19 cellular contexts compared by ENCODE assay signal in the genomic region with DNA sequence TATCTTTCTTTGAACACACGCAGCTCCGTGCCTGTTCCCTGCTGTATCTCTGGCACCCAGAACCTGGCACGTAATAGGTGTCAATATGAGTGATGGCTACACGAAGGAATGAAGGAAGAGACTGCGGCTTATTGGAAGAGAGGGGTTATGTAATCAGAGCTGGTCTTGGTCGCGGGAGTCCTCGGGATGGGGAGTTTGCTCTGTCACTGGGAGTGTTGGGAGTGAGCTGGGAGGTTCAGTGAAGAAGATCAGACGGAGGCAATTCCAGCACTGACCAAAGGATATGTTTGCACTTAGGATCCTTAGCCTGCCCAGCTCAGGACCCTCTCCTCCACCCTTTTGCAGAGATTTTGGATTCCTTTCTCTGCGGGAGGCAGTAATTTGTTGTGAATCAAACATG.
DNase-seq lines count a peak whose midpoint lies in the region; ATAC-seq and TF ChIP-seq lines count a peak whose summit lies in the region.
"Had no signal": no experiment of that assay in that cellular context is flagged by ENCODE, and none has a peak within 500 bp of the region (broad histone marks: within the 10 kb centered on the region; RNA-seq: fewer than 3 reads in every experiment).

No MANE protein-coding gene starts in this region.

- peaks cover 3% of the 10 kb centered on the region; the same call in 2 of the 3 replicates for H3K9me3 Mint-ChIP-seq in GM23338
- no peaks in the 10 kb centered on the region for H3K9me3 Mint-ChIP-seq in WTC11
- H3K9me3 Mint-ChIP-seq in neural progenitor cell: no peaks in the 10 kb centered on the region
- H3K9me3 Mint-ChIP-seq in activated CD4-positive, alpha-beta memory T cell treated with anti-CD3 and anti-CD28 coated beads, Interleukin-2, amount 10 ng/mL, durations not matched to agents 7 days and 5 days: no peaks in the 10 kb centered on the region
- H3K9me3 Mint-ChIP-seq: IgD-negative memory B cell had no signal

- CTCF ChIA-PET in WTC11 (lab: Charles Lee): interaction anchor here (0.8 to 2.4 kb wide), 4 partner anchors 46 to 152 kb away, joined by 3 to 9 read pairs (median 4); no protein-coding TSS in a partner anchor
- CTCF ChIA-PET in activated CD4-positive, alpha-beta memory T cell treated with anti-CD3 and anti-CD28 coated beads, Interleukin-2, amount 10 ng/mL, durations not matched to agents 7 days and 5 days (lab: Charles Lee): no interaction called here

- H2AFZ ChIP-seq in GM23338 (peak overlapping the region; percentile 80), neural progenitor cell (replicated peaks) (no peak overlapping the region)
- H2AFZ ChIP-seq: GM23248 had no signal

- DNase-seq in GM23338 (ENCODE audit: low spot score) (no peak), WTC11 (ENCODE audit: low spot score) (no peak), neural progenitor cell (ENCODE audit: low spot score) (no peak), medulla oblongata (ENCODE audit: extremely low spot score) (no peak)
- DNase-seq in activated CD4-positive, CD25-positive, alpha-beta regulatory T cell (lab: John Stamatoyannopoulos, UW): no peak
- no peak for DNase-seq in activated CD4-positive, alpha-beta memory T cell treated with anti-CD3 and anti-CD28 coated beads, Interleukin-2, amount 10 ng/mL, durations not matched to agents 7 days and 5 days
- no peak for DNase-seq in central memory CD4-positive, alpha-beta T cell
- DNase-seq: BE2C; CD4-positive, alpha-beta memory T cell; DMS153; DND-41; GF-D8; GM23248; HFFc6 had no signal

- H3K27ac Mint-ChIP-seq in GM23338 (no peak overlapping the region), WTC11 (no peak overlapping the region), neural progenitor cell (peak overlapping the region; percentile 27)
- H3K27ac Mint-ChIP-seq in activated CD4-positive, alpha-beta memory T cell treated with anti-CD3 and anti-CD28 coated beads, Interleukin-2, amount 10 ng/mL, durations not matched to agents 7 days and 5 days: no peak overlapping the region
- H3K27ac Mint-ChIP-seq: CD4-positive, alpha-beta memory T cell; HFFc6; IgD-negative memory B cell had no signal

- H3K4me1 Mint-ChIP-seq in GM23338: peaks cover 26% of the 10 kb centered on the region
- peaks cover 38% of the 10 kb centered on the region for H3K4me1 Mint-ChIP-seq in WTC11
- peaks cover 25% of the 10 kb centered on the region for H3K4me1 Mint-ChIP-seq in neural progenitor cell
- no peaks in the 10 kb centered on the region for H3K4me1 Mint-ChIP-seq in activated CD4-positive, alpha-beta memory T cell treated with anti-CD3 and anti-CD28 coated beads, Interleukin-2, amount 10 ng/mL, durations not matched to agents 7 days and 5 days
- H3K4me1 Mint-ChIP-seq: CD4-positive, alpha-beta memory T cell; IgD-negative memory B cell had no signal

- no peaks in the 10 kb centered on the region for H3K27me3 ChIP-seq in GM23338 (ENCODE audit: insufficient read depth)
- H3K27me3 ChIP-seq in iPS-20b (ENCODE audit: insufficient read depth, low read length): no peaks in the 10 kb centered on the region
- H3K27me3 ChIP-seq in neural progenitor cell: no peaks in the 10 kb centered on the region
- H3K27me3 ChIP-seq: BE2C had no signal

- H3K4me1 ChIP-seq in GM23338 (ENCODE audit: insufficient read depth): peaks cover 11% of the 10 kb centered on the region
- peaks cover 9% of the 10 kb centered on the region for H3K4me1 ChIP-seq in iPS-20b (ENCODE audit: insufficient read depth, low read length)
- H3K4me1 ChIP-seq in neural progenitor cell: peaks cover 9% of the 10 kb centered on the region
- H3K4me1 ChIP-seq: BE2C, HAP-1 had no signal

- H3K4me2 ChIP-seq in GM23338: peak overlapping the region; percentile 68
- no peak overlapping the region for H3K4me2 ChIP-seq in neural progenitor cell
- H3K4me2 ChIP-seq: KMS-11 had no signal

- H3K9ac ChIP-seq in iPS-20b (ENCODE audit: low read depth, low read length) (peak overlapping the region; percentile 1; the same call in 1 of the 2 replicates), neural progenitor cell (no peak overlapping the region)
- H3K9ac ChIP-seq: GM23248, KMS-11 had no signal

- H3K4me3 ChIP-seq in GM23338 (no peak overlapping the region), iPS-20b (ENCODE audit: low read length) (no peak overlapping the region), neural progenitor cell (no peak overlapping the region)
- H3K4me3 ChIP-seq: GM23248, HAP-1 had no signal

- H3K36me3 Mint-ChIP-seq in GM23338 (ENCODE audit: low read depth): no peaks in the 10 kb centered on the region; the same call in 2 of the 3 replicates
- H3K36me3 Mint-ChIP-seq in WTC11: no peaks in the 10 kb centered on the region
- no peaks in the 10 kb centered on the region for H3K36me3 Mint-ChIP-seq in neural progenitor cell
- H3K36me3 Mint-ChIP-seq in activated CD4-positive, alpha-beta memory T cell treated with anti-CD3 and anti-CD28 coated beads, Interleukin-2, amount 10 ng/mL, durations not matched to agents 7 days and 5 days (ENCODE audit: low read depth): no peaks in the 10 kb centered on the region
- H3K36me3 Mint-ChIP-seq: CD4-positive, alpha-beta memory T cell; IgD-negative memory B cell had no signal

- H3K4me3 Mint-ChIP-seq in GM23338 (no peak overlapping the region), WTC11 (no peak overlapping the region), neural progenitor cell (peak overlapping the region; percentile 0)
- H3K4me3 Mint-ChIP-seq in activated CD4-positive, alpha-beta memory T cell treated with anti-CD3 and anti-CD28 coated beads, Interleukin-2, amount 10 ng/mL, durations not matched to agents 7 days and 5 days: no peak overlapping the region
- H3K4me3 Mint-ChIP-seq: CD4-positive, alpha-beta memory T cell; HFFc6 had no signal

- TF ChIP-seq CTCF in GM23338 (conservative IDR thresholded peaks at IDR 0.05; ENCODE audit: low read depth in 2 of 2) (no peak), WTC11 (IDR thresholded peaks at IDR 0.05) (no peak), neural progenitor cell (IDR thresholded peaks at IDR 0.05) (no peak)

- H3K27me3 Mint-ChIP-seq in GM23338 (ENCODE audit: insufficient read depth, low read depth, poor library complexity) (peaks cover 4% of the 10 kb centered on the region), WTC11 (ENCODE audit: low read depth) (peaks cover 2% of the 10 kb centered on the region), neural progenitor cell (ENCODE audit: insufficient read depth, low read depth) (peaks cover 20% of the 10 kb centered on the region)
- peaks cover 3% of the 10 kb centered on the region for H3K27me3 Mint-ChIP-seq in activated CD4-positive, alpha-beta memory T cell treated with anti-CD3 and anti-CD28 coated beads, Interleukin-2, amount 10 ng/mL, durations not matched to agents 7 days and 5 days

- H3K79me2 ChIP-seq in GM23338 (replicated peaks; ENCODE audit: insufficient read depth) (no peaks in the 10 kb centered on the region), neural progenitor cell (ENCODE audit: low read depth) (no peaks in the 10 kb centered on the region)

- no peaks in the 10 kb centered on the region for H4K20me1 ChIP-seq in GM23338 (replicated peaks; ENCODE audit: insufficient read depth)
- no peaks in the 10 kb centered on the region for H4K20me1 ChIP-seq in neural progenitor cell (ENCODE audit: low read depth)

- POLR2A ChIA-PET in WTC11 (lab: Charles Lee): no interaction called here
- POLR2A ChIA-PET in activated CD4-positive, alpha-beta memory T cell treated with anti-CD3 and anti-CD28 coated beads, Interleukin-2, amount 10 ng/mL, durations not matched to agents 7 days and 5 days (lab: Charles Lee): no interaction called here

- no peaks in the 10 kb centered on the region for H3F3A ChIP-seq in GM23338 (replicated peaks; ENCODE audit: low read depth)
- H3F3A ChIP-seq in neural progenitor cell (ENCODE audit: low read depth): no peaks in the 10 kb centered on the region

- no peak overlapping the region for H3K27ac ChIP-seq in GM23338 (ENCODE audit: low read depth)
- no peak overlapping the region for H3K27ac ChIP-seq in iPS-20b (ENCODE audit: low read length)
- no peak overlapping the region for H3K27ac ChIP-seq in neural progenitor cell
- H3K27ac ChIP-seq: C4-2B, GM23248, KMS-11 had no signal

- H3K9me3 ChIP-seq in iPS-20b (ENCODE audit: insufficient read depth, low read depth, low read length) (no peaks in the 10 kb centered on the region), neural progenitor cell (ENCODE audit: low read depth) (no peaks in the 10 kb centered on the region)
- H3K9me3 ChIP-seq: BE2C, HAP-1 had no signal

- H3K9me2 ChIP-seq in GM23338 (ENCODE audit: insufficient read depth): no peaks in the 10 kb centered on the region

- H3K36me3 ChIP-seq in GM23338 (ENCODE audit: insufficient read depth) (no peaks in the 10 kb centered on the region), iPS-20b (ENCODE audit: insufficient read depth, low read depth, low read length) (no peaks in the 10 kb centered on the region), neural progenitor cell (no peaks in the 10 kb centered on the region)
- H3K36me3 ChIP-seq: BE2C, HAP-1 had no signal

- peak; percentile 58 for ATAC-seq in GM23338
- peak; percentile 30 for ATAC-seq in WTC11

TF ChIP-seq in WTC11, 78 proteins besides CTCF, POLR2A, EP300 and RAD21 (continues in another document):
- TF ChIP-seq ATF1 (CRISPR knock-in tag; IDR thresholded peaks at IDR 0.05) (no peak), NFATC4 (CRISPR knock-in tag; IDR thresholded peaks at IDR 0.05) (no peak), FOXP1 (CRISPR knock-in tag; IDR thresholded peaks at IDR 0.05; ENCODE audit: borderline replicate concordance) (no peak)
